ENCODE assay signal across 2 cellular contexts in genomic region chr16:73251608-73252007, GRCh38.
TF ChIP-seq lines count a peak whose summit lies in the region.

No MANE protein-coding gene starts in this region.

TF ChIP-seq in IMR-90, 13 proteins besides CTCF, POLR2A, EP300 and RAD21:
- TF ChIP-seq CEBPB (IDR thresholded peaks at IDR 0.05; ENCODE audit: low read depth, low read length) (no peak), USF2 (IDR thresholded peaks at IDR 0.05; ENCODE audit: low read depth, low read length) (no peak), BHLHE40 (IDR thresholded peaks at IDR 0.05; ENCODE audit: low read depth, low read length) (no peak), SMC3 (IDR thresholded peaks at IDR 0.05; ENCODE audit: low read depth, low read length) (no peak), MAFK (IDR thresholded peaks at IDR 0.05; ENCODE audit: low read depth, low read length) (no peak), NFE2L2 (IDR thresholded peaks at IDR 0.05; ENCODE audit: low read depth, low read length) (no peak), RCOR1 (IDR thresholded peaks at IDR 0.05; ENCODE audit: insufficient replicate concordance, low read length) (no peak), MAZ (IDR thresholded peaks at IDR 0.05; ENCODE audit: borderline replicate concordance, low read depth, low read length) (no peak), MXI1 (IDR thresholded peaks at IDR 0.05; ENCODE audit: borderline replicate concordance, low read depth, low read length) (no peak), FOS (IDR thresholded peaks at IDR 0.05; ENCODE audit: low read depth, low read length) (no peak), ELK1 (IDR thresholded peaks at IDR 0.05; ENCODE audit: borderline replicate concordance, low read depth, low read length) (no peak), RFX5 (IDR thresholded peaks at IDR 0.05; ENCODE audit: low read depth, low read length) (no peak), CHD1 (IDR thresholded peaks at IDR 0.05; ENCODE audit: low read depth, low read length) (no peak)
TF ChIP-seq in IMR-90: peak in this region for 0.

TF ChIP-seq in H1, 55 proteins besides CTCF, POLR2A, EP300 and RAD21:
- TF ChIP-seq HDAC2 (IDR thresholded peaks at IDR 0.05; ENCODE audit: borderline replicate concordance in 1 of 2, low read depth in 2 of 2, low read length in 2 of 2): no peak
- no peak for TF ChIP-seq SUZ12 (IDR thresholded peaks at IDR 0.05; ENCODE audit: low read length)
- TF ChIP-seq CTBP2 (IDR thresholded peaks at IDR 0.05; ENCODE audit: borderline replicate concordance, insufficient read depth, insufficient read length, low read length): no peak
- TF ChIP-seq, protein P1, sequence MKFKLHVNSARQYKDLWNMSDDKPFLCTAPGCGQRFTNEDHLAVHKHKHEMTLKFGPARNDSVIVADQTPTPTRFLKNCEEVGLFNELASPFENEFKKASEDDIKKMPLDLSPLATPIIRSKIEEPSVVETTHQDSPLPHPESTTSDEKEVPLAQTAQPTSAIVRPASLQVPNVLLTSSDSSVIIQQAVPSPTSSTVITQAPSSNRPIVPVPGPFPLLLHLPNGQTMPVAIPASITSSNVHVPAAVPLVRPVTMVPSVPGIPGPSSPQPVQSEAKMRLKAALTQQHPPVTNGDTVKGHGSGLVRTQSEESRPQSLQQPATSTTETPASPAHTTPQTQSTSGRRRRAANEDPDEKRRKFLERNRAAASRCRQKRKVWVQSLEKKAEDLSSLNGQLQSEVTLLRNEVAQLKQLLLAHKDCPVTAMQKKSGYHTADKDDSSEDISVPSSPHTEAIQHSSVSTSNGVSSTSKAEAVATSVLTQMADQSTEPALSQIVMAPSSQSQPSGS (IDR thresholded peaks at IDR 0.05; ENCODE audit: low read length): no peak
- TF ChIP-seq KDM4A (IDR thresholded peaks at IDR 0.05; ENCODE audit: low read depth, low read length, severe bottlenecking): no peak
- no peak for TF ChIP-seq CHD1 (IDR thresholded peaks at IDR 0.05; ENCODE audit: low read depth, low read length)
- no peak for TF ChIP-seq ASH2L (IDR thresholded peaks at IDR 0.05; ENCODE audit: low read length)
- TF ChIP-seq CBX5 (IDR thresholded peaks at IDR 0.05; ENCODE audit: low read depth, low read length): no peak
- no peak for TF ChIP-seq SP1 (IDR thresholded peaks at IDR 0.05; ENCODE audit: low read depth, low read length)
- TF ChIP-seq JUN (IDR thresholded peaks at IDR 0.05; ENCODE audit: low read depth, low read length): no peak
